ENCODE assay signal across 13 cellular contexts in genomic region chr18:3985030-3985429, GRCh38.
DNase-seq lines count a peak whose midpoint lies in the region; ATAC-seq, FAIRE-seq and TF ChIP-seq lines count a peak whose summit lies in the region.
"Had no signal": no experiment of that assay in that cellular context is flagged by ENCODE, and none has a peak within 500 bp of the region (broad histone marks: within the 10 kb centered on the region; RNA-seq: fewer than 3 reads in every experiment).

No MANE protein-coding gene starts in this region.

- no peaks in the 10 kb centered on the region for H3K9me3 ChIP-seq in body of pancreas
- H3K9me3 ChIP-seq in prostate gland = no peaks in the 10 kb centered on the region
- H3K9me3 ChIP-seq: neutrophil had no signal

- H3K27me3 Mint-ChIP-seq in activated CD8-positive, alpha-beta memory T cell treated with anti-CD3 and anti-CD28 coated beads, Interleukin-2, amount 10 ng/mL, durations not matched to agents 7 days and 5 days = no peaks in the 10 kb centered on the region
- no peaks in the 10 kb centered on the region for H3K27me3 Mint-ChIP-seq in osteocyte (ENCODE audit: unreplicated experiment)

- no peak for DNase-seq in activated CD8-positive, alpha-beta memory T cell treated with anti-CD3 and anti-CD28 coated beads, Interleukin-2, amount 10 ng/mL, durations not matched to agents 7 days and 5 days
- DNase-seq in activated CD8-positive, alpha-beta memory T cell treated with anti-CD3 and anti-CD28 coated beads, Interleukin-2, amount 50 U/mL, for 48 hours = no peak
- DNase-seq in bronchial epithelial cell (ENCODE audit: low read depth) (peak; percentile 28), osteocyte (ENCODE audit: extremely low spot score, unreplicated experiment) (no peak), body of pancreas (no peak), prostate gland (ENCODE audit: low spot score) (no peak)
- DNase-seq: activated CD4-positive, alpha-beta T cell treated with anti-CD3 and anti-CD28 coated beads for 4 hours; dorsolateral prefrontal cortex; left cardiac atrium; NCI-H2107 had no signal

- TF ChIP-seq CTCF in bronchial epithelial cell (IDR thresholded peaks at IDR 0.05; ENCODE audit: insufficient read depth, low read length, severe bottlenecking) (no peak), osteocyte (IDR thresholded peaks at IDR 0.05) (no peak), body of pancreas (IDR thresholded peaks at IDR 0.05) (no peak), prostate gland (IDR thresholded peaks at IDR 0.05) (no peak)

- intact Hi-C loops in body of pancreas (cut with DNase I) = no loop called here
- intact Hi-C loops in prostate gland (cut with DNase I) = loop anchor here (10.0 kb wide), 1 partner anchor 110 kb away; no protein-coding TSS in a partner anchor

- CTCF ChIA-PET in activated CD8-positive, alpha-beta memory T cell treated with anti-CD3 and anti-CD28 coated beads, Interleukin-2, amount 10 ng/mL, durations not matched to agents 7 days and 5 days (lab: Charles Lee) = interaction anchor here (1.0 to 4.0 kb wide), 3 partner anchors 10 to 214 kb away, joined by 3 to 15 read pairs (median 9); no protein-coding TSS in a partner anchor

- H3K27me3 ChIP-seq in bronchial epithelial cell (ENCODE audit: control insufficient read depth, insufficient read depth, low read length) (no peaks in the 10 kb centered on the region), body of pancreas (no peaks in the 10 kb centered on the region), prostate gland (replicated peaks; ENCODE audit: insufficient read depth) (no peaks in the 10 kb centered on the region)
- H3K27me3 ChIP-seq: dorsolateral prefrontal cortex had no signal

- H3K36me3 Mint-ChIP-seq in activated CD8-positive, alpha-beta memory T cell treated with anti-CD3 and anti-CD28 coated beads, Interleukin-2, amount 10 ng/mL, durations not matched to agents 7 days and 5 days = peaks cover 8% of the 10 kb centered on the region
- no peaks in the 10 kb centered on the region for H3K36me3 Mint-ChIP-seq in osteocyte (ENCODE audit: unreplicated experiment)

- H3K27ac ChIP-seq in body of pancreas = no peak overlapping the region
- no peak overlapping the region for H3K27ac ChIP-seq in prostate gland
- H3K27ac ChIP-seq: neutrophil had no signal

- no peaks in the 10 kb centered on the region for H3K36me3 ChIP-seq in bronchial epithelial cell (ENCODE audit: control insufficient read depth, insufficient read depth, low read length)
- no peaks in the 10 kb centered on the region for H3K36me3 ChIP-seq in body of pancreas (replicated peaks in 1 of 2; ENCODE audit: insufficient read depth in 1 of 2, low read depth in 2 of 2)
- H3K36me3 ChIP-seq in prostate gland = no peaks in the 10 kb centered on the region
- H3K36me3 ChIP-seq: neutrophil had no signal

- TF ChIP-seq POLR2A in body of pancreas (IDR thresholded peaks at IDR 0.05) (no peak), prostate gland (IDR thresholded peaks at IDR 0.05) (no peak)

- H3K4me1 Mint-ChIP-seq in activated CD8-positive, alpha-beta memory T cell treated with anti-CD3 and anti-CD28 coated beads, Interleukin-2, amount 10 ng/mL, durations not matched to agents 7 days and 5 days = peaks cover 13% of the 10 kb centered on the region
- peaks cover 13% of the 10 kb centered on the region for H3K4me1 Mint-ChIP-seq in osteocyte (ENCODE audit: unreplicated experiment)

- no peak overlapping the region for H3K4me3 Mint-ChIP-seq in activated CD8-positive, alpha-beta memory T cell treated with anti-CD3 and anti-CD28 coated beads, Interleukin-2, amount 10 ng/mL, durations not matched to agents 7 days and 5 days
- H3K4me3 Mint-ChIP-seq in osteocyte (ENCODE audit: unreplicated experiment) = no peak overlapping the region

- H3K4me1 ChIP-seq in body of pancreas (no peaks in the 10 kb centered on the region), prostate gland (replicated peaks) (no peaks in the 10 kb centered on the region)

- no peak for FAIRE-seq in bronchial epithelial cell (lab: Jason Lieb, UNC)

- H3K4me3 ChIP-seq in bronchial epithelial cell (ENCODE audit: low read depth, low read length) (no peak overlapping the region), body of pancreas (no peak overlapping the region), prostate gland (no peak overlapping the region)
- H3K4me3 ChIP-seq: dorsolateral prefrontal cortex had no signal

- no peaks in the 10 kb centered on the region for H3K9me3 Mint-ChIP-seq in activated CD8-positive, alpha-beta memory T cell treated with anti-CD3 and anti-CD28 coated beads, Interleukin-2, amount 10 ng/mL, durations not matched to agents 7 days and 5 days (ENCODE audit: low read depth)
- H3K9me3 Mint-ChIP-seq in osteocyte (ENCODE audit: unreplicated experiment) = no peaks in the 10 kb centered on the region

- peak overlapping the region; percentile 25 for H3K27ac Mint-ChIP-seq in activated CD8-positive, alpha-beta memory T cell treated with anti-CD3 and anti-CD28 coated beads, Interleukin-2, amount 10 ng/mL, durations not matched to agents 7 days and 5 days
- peak overlapping the region; percentile 6 for H3K27ac Mint-ChIP-seq in osteocyte (ENCODE audit: unreplicated experiment)

- no peak for ATAC-seq in activated CD8-positive, alpha-beta memory T cell treated with anti-CD3 and anti-CD28 coated beads, Interleukin-2, amount 10 ng/mL, durations not matched to agents 7 days and 5 days
- peak; percentile 48 for ATAC-seq in HG03432 (IDR thresholded peaks at IDR 0.05; ENCODE audit: unreplicated experiment)
- no peak for ATAC-seq in GM21619 (IDR thresholded peaks at IDR 0.05; ENCODE audit: unreplicated experiment)
- ATAC-seq in body of pancreas = no peak
- ATAC-seq: left cardiac atrium had no signal
